Comparison of ENCODE assay signal across 1 cellular context in genomic region chr4:61493041-61493440, GRCh38.
TF ChIP-seq lines count a peak whose summit lies in the region.

No MANE protein-coding gene starts in this region.

TF ChIP-seq in GM23338, 12 proteins besides CTCF, POLR2A, EP300 and RAD21 (continued from another document):
- TF ChIP-seq ZNF462 (CRISPR knock-in tag; IDR thresholded peaks at IDR 0.05) (no peak), ZNF331 (CRISPR knock-in tag; IDR thresholded peaks at IDR 0.05; ENCODE audit: low read depth) (no peak), CREB1 (CRISPR knock-in tag; IDR thresholded peaks at IDR 0.05; ENCODE audit: low read depth) (no peak), JUNB (IDR thresholded peaks at IDR 0.05; ENCODE audit: unreplicated experiment) (no peak), REST (IDR thresholded peaks at IDR 0.05; ENCODE audit: unreplicated experiment) (no peak), POLR2AphosphoS5 (IDR thresholded peaks at IDR 0.05; ENCODE audit: low read depth) (no peak), EZH2 (IDR thresholded peaks at IDR 0.05; ENCODE audit: low read depth, unreplicated experiment) (no peak), STAT1 (IDR thresholded peaks at IDR 0.05; ENCODE audit: unreplicated experiment) (no peak)
TF ChIP-seq in GM23338: peak in this region for 0.
